In genomic region chr11:57479925-57480324, GRCh38 we compare ENCODE assay signal across 1 cellular context.
TF ChIP-seq lines count a peak whose summit lies in the region.

No MANE protein-coding gene starts in this region.

TF ChIP-seq in liver, 16 proteins besides CTCF, POLR2A, EP300 and RAD21 (continued from another document):
- TF ChIP-seq, protein P1, sequence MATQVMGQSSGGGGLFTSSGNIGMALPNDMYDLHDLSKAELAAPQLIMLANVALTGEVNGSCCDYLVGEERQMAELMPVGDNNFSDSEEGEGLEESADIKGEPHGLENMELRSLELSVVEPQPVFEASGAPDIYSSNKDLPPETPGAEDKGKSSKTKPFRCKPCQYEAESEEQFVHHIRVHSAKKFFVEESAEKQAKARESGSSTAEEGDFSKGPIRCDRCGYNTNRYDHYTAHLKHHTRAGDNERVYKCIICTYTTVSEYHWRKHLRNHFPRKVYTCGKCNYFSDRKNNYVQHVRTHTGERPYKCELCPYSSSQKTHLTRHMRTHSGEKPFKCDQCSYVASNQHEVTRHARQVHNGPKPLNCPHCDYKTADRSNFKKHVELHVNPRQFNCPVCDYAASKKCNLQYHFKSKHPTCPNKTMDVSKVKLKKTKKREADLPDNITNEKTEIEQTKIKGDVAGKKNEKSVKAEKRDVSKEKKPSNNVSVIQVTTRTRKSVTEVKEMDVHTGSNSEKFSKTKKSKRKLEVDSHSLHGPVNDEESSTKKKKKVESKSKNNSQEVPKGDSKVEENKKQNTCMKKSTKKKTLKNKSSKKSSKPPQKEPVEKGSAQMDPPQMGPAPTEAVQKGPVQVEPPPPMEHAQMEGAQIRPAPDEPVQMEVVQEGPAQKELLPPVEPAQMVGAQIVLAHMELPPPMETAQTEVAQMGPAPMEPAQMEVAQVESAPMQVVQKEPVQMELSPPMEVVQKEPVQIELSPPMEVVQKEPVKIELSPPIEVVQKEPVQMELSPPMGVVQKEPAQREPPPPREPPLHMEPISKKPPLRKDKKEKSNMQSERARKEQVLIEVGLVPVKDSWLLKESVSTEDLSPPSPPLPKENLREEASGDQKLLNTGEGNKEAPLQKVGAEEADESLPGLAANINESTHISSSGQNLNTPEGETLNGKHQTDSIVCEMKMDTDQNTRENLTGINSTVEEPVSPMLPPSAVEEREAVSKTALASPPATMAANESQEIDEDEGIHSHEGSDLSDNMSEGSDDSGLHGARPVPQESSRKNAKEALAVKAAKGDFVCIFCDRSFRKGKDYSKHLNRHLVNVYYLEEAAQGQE (IDR thresholded peaks at IDR 0.05): no peak
- TF ChIP-seq NR2F2 (IDR thresholded peaks at IDR 0.05): no peak
- TF ChIP-seq, protein P2, sequence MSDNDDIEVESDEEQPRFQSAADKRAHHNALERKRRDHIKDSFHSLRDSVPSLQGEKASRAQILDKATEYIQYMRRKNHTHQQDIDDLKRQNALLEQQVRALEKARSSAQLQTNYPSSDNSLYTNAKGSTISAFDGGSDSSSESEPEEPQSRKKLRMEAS (IDR thresholded peaks at IDR 0.05): no peak
- TF ChIP-seq GABPA (IDR thresholded peaks at IDR 0.05 in 1 of 2, conservative IDR thresholded peaks at IDR 0.05 in 1 of 2): no peak
- no peak for TF ChIP-seq RXRA (IDR thresholded peaks at IDR 0.05)
- TF ChIP-seq SP1 (IDR thresholded peaks at IDR 0.05): no peak
TF ChIP-seq in liver: peak in this region for 0.
